In genomic region chr16:31352344-31353115, GRCh38 we compare ENCODE assay signal across 1 cellular context.
TF ChIP-seq lines count a peak whose summit lies in the region.

No MANE protein-coding gene starts in this region.

TF ChIP-seq in SK-N-SH treated with all-trans-retinoic acid at 6 μM for 48 hours, 23 proteins besides CTCF, POLR2A, EP300 and RAD21 (continued from another document):
- TF ChIP-seq PATZ1 (CRISPR knock-in tag; IDR thresholded peaks at IDR 0.05; ENCODE audit: borderline replicate concordance) (no peak), GLIS3 (CRISPR knock-in tag; IDR thresholded peaks at IDR 0.05) (no peak)
